8 cellular contexts compared by ENCODE assay signal in the genomic region with DNA sequence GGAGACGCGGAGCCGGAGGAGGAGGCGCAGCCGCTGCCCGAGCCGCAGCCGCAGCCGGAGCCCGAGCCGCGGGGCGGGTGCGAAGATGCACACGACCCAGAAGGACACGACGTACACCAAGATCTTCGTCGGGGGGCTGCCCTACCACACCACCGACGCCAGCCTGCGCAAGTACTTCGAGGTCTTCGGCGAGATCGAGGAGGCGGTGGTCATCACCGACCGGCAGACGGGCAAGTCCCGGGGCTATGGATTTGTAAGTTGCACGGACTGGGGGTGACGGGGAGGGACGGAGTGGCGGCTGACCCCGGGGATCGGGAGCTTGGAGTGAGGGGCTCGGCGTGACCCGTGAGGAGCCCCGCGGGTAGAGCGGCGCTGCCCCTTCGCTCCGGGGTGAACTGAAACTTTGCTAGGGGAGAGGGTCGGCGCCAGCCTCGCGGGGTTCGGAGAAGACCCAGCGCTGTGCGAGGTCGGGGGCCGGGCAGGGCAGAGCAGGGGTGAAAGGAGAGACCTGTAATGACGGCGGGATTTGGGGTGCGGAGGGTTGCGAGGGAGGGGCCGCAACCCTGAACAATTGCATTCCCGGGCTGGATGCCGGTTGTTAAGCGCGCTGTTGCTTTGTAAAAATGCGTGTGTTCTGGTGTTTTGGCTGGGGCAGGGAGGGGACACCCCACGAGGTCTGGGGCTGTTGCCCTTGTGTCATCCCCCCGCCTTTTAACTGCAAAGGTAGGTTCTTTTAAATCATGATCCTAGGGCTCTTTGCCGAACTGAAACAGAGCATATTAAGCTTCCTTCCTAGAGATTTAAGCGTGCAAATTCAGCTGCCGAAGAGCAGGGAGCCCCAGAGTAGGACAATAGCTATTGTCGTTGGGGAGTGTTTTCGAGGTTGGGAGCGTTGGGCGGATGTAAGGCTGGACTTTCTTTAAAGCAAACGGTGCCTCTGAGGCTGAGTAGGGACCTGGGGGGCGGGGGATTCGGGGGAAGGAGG. TPM values are rescaled to one million over a fixed set of nuclear protein-coding genes. Genes with fewer than 3 reads are reported as not detected.
DNase-seq lines count a peak whose midpoint lies in the region; ATAC-seq and TF ChIP-seq lines count a peak whose summit lies in the region.

No MANE protein-coding gene starts in this region.

- peak overlapping the region; percentile 91 for H3K4me3 ChIP-seq in thoracic aorta

- no peak overlapping the region for H3K27ac Mint-ChIP-seq in dendritic cell treated with granulocyte-macrophage colony-stimulating factor and Interleukin-4, amounts not matched to agents 40 ng/mL and 50 ng/mL, for 4 days
- H3K27ac Mint-ChIP-seq in memory B cell, result no peak overlapping the region

- no peaks in the 10 kb centered on the region for H3K9me3 Mint-ChIP-seq in dendritic cell treated with granulocyte-macrophage colony-stimulating factor and Interleukin-4, amounts not matched to agents 40 ng/mL and 50 ng/mL, for 4 days
- no peaks in the 10 kb centered on the region for H3K9me3 Mint-ChIP-seq in memory B cell

- ATAC-seq in memory B cell (ENCODE audit: low read depth) (no peak), thoracic aorta (ENCODE audit: insufficient number of reproducible peaks, low FRiP score, low read depth) (no peak), HG03354 (IDR thresholded peaks at IDR 0.05; ENCODE audit: poor library complexity, severe bottlenecking, unreplicated experiment) (no peak), GM18909 (IDR thresholded peaks at IDR 0.05; ENCODE audit: poor library complexity, unreplicated experiment) (no peak)

- peaks cover 60% of the 10 kb centered on the region for H3K27me3 Mint-ChIP-seq in dendritic cell treated with granulocyte-macrophage colony-stimulating factor and Interleukin-4, amounts not matched to agents 40 ng/mL and 50 ng/mL, for 4 days
- H3K27me3 Mint-ChIP-seq in memory B cell, result peaks cover 24% of the 10 kb centered on the region

- H3K4me3 Mint-ChIP-seq in dendritic cell treated with granulocyte-macrophage colony-stimulating factor and Interleukin-4, amounts not matched to agents 40 ng/mL and 50 ng/mL, for 4 days, result peak overlapping the region; percentile 81
- peak overlapping the region; percentile 73 for H3K4me3 Mint-ChIP-seq in memory B cell

- peak overlapping the region in 1 of 2 donors; percentile 8 for H3K27ac ChIP-seq in thoracic aorta

- intact Hi-C loops in dendritic cell treated with granulocyte-macrophage colony-stimulating factor and Interleukin-4, amounts not matched to agents 40 ng/mL and 50 ng/mL, for 4 days (cut with micrococcal nuclease), result no loop called here

- TF ChIP-seq CTCF in thoracic aorta (IDR thresholded peaks at IDR 0.05), result no peak

- H3K4me1 Mint-ChIP-seq in dendritic cell treated with granulocyte-macrophage colony-stimulating factor and Interleukin-4, amounts not matched to agents 40 ng/mL and 50 ng/mL, for 4 days (ENCODE audit: low read depth), result peaks cover 10% of the 10 kb centered on the region
- peaks cover 7% of the 10 kb centered on the region for H3K4me1 Mint-ChIP-seq in memory B cell

- H3K9me3 ChIP-seq in thoracic aorta, result no peaks in the 10 kb centered on the region

- H3K36me3 ChIP-seq in thoracic aorta, result no peaks in the 10 kb centered on the region

- H3K36me3 Mint-ChIP-seq in dendritic cell treated with granulocyte-macrophage colony-stimulating factor and Interleukin-4, amounts not matched to agents 40 ng/mL and 50 ng/mL, for 4 days (ENCODE audit: low read depth), result no peaks in the 10 kb centered on the region
- H3K36me3 Mint-ChIP-seq in memory B cell, result no peaks in the 10 kb centered on the region

- peaks cover 3 to 9% of the 10 kb centered on the region in 2 donors for H3K4me1 ChIP-seq in thoracic aorta (ENCODE audit: control insufficient read depth in 1 of 2, low read depth in 2 of 2)

- no peaks in the 10 kb centered on the region for H3K27me3 ChIP-seq in thoracic aorta (replicated peaks; ENCODE audit: insufficient read depth)

- DNase-seq in EL, result peak; percentile 61
- DNase-seq in NCI-H128 (lab: John Stamatoyannopoulos, UW; ENCODE audit: unreplicated experiment), result peak; percentile 2
- DNase-seq in memory B cell (ENCODE audit: low spot score in 2 of 2), result no peak
- DNase-seq in thoracic aorta (ENCODE audit: low spot score), result no peak
- DNase-seq in amniotic stem cell (lab: John Stamatoyannopoulos, UW), result no peak

RNA-seq across cellular contexts. Expression of a gene that starts 0.6 kb away (rescaled TPM):
- total RNA-seq in thoracic aorta, result 1 to 10 TPM; 1.3 to 7.9 TPM

Comparison
In these comparisons a context has a peak if more than half of its experiments do, and no peak if none do; other contexts are left out.
1. DNase-seq: peak in EL (single experiment) and NCI-H128 (single experiment); none in memory B cell (0 of 2), thoracic aorta (single experiment) and amniotic stem cell (single experiment).